Comparison of ENCODE assay signal across 1 cellular context in genomic region chr9:137254624-137255447, GRCh38.
TF ChIP-seq lines count a peak whose summit lies in the region.

Gene NELFB (plus strand): TSS chr9:137255327.

TF ChIP-seq in IMR-90, 13 proteins besides CTCF, POLR2A, EP300 and RAD21 (continued from another document):
- 0 out of 2 replicates have a peak, but pooled peaks have one; percentile 1 for TF ChIP-seq USF2 (IDR thresholded peaks at IDR 0.05; ENCODE audit: low read depth, low read length)
